28 cellular contexts compared by ENCODE assay signal in genomic region chr12:103205906-103206305, GRCh38.
"Had no signal": no experiment of that assay in that cellular context is flagged by ENCODE, and none has a peak within 500 bp of the region (broad histone marks: within the 10 kb centered on the region; RNA-seq: fewer than 3 reads in every experiment).

No MANE protein-coding gene starts in this region.

- H3K4me1 ChIP-seq: ascending aorta, Peyer's patch had no signal

- H3K9me3 ChIP-seq: ascending aorta, Peyer's patch had no signal

- H3K36me3 ChIP-seq: ascending aorta, Peyer's patch had no signal

- H3K4me3 Mint-ChIP-seq: activated CD4-positive, alpha-beta T cell treated with anti-CD3 and anti-CD28 coated beads for 36 hours; activated CD4-positive, alpha-beta T cell treated with anti-CD3 and anti-CD28 coated beads, Interleukin-2, amount 10 ng/mL, durations not matched to agents 7 days and 5 days; activated CD8-positive, alpha-beta T cell treated with anti-CD3 and anti-CD28 coated beads, Interleukin-2, amount 10 ng/mL, durations not matched to agents 7 days and 5 days; activated naive CD4-positive, alpha-beta T cell treated with anti-CD3 and anti-CD28 coated beads, Interleukin-2, amount 50 U/mL, for 24 hours; activated naive CD8-positive, alpha-beta T cell treated with anti-CD3 and anti-CD28 coated beads, Interleukin-2, amount 10 ng/mL, durations not matched to agents 7 days and 5 days; activated T-cell treated with anti-CD3 and anti-CD28 coated beads, Interleukin-2, amount 50 U/mL, for 24 hours; T-helper 1 cell treated with Interleukin-12 subunit alpha and Interleukin-12 subunit beta and Interleukin-4 antibody, amounts not matched to agents 30 μg/mL and 1 μg/mL, for 36 hours; T-helper 2 cell treated with Interferon-gamma antibody and Interleukin-4, amounts not matched to agents 5 μg/mL and 100 μg/mL, for 36 hours had no signal

- H3K9me3 Mint-ChIP-seq: activated naive CD4-positive, alpha-beta T cell treated with anti-CD3 and anti-CD28 coated beads, Interleukin-2, amount 50 U/mL, for 24 hours; activated T-helper 2 cell treated with anti-CD3 and anti-CD28 coated beads, Interferon-gamma antibody, Interleukin-2, Interleukin-4, amounts not matched to agents 10 μg/mL and 5 μg/mL and 100 μg/mL, durations not matched to agents 14 hours and 24 hours and 36 hours had no signal

- H3K36me3 Mint-ChIP-seq: activated naive CD8-positive, alpha-beta T cell treated with anti-CD3 and anti-CD28 coated beads, Interleukin-2, amount 10 ng/mL, durations not matched to agents 7 days and 5 days had no signal

- H3K4me1 Mint-ChIP-seq: activated CD4-positive, alpha-beta T cell treated with anti-CD3 and anti-CD28 coated beads for 36 hours; activated CD4-positive, alpha-beta T cell treated with anti-CD3 and anti-CD28 coated beads, Interleukin-2, amount 10 ng/mL, durations not matched to agents 7 days and 5 days; activated naive CD4-positive, alpha-beta T cell treated with anti-CD3 and anti-CD28 coated beads, Interleukin-2, amount 50 U/mL, for 24 hours; activated naive CD8-positive, alpha-beta T cell treated with anti-CD3 and anti-CD28 coated beads, Interleukin-2, amount 10 ng/mL, durations not matched to agents 7 days and 5 days had no signal

- H3K27ac ChIP-seq: ascending aorta, Peyer's patch had no signal

- DNase-seq: activated CD4-positive, alpha-beta T cell treated with anti-CD3 and anti-CD28 coated beads for 36 hours; activated CD4-positive, alpha-beta T cell treated with anti-CD3 and anti-CD28 coated beads, Interleukin-2, amount 10 ng/mL, durations not matched to agents 7 days and 5 days; activated CD4-positive, alpha-beta T cell treated with anti-CD3 and anti-CD28 coated beads, Interleukin-2, amount 50 U/mL, for 48 hours; activated CD8-positive, alpha-beta T cell treated with anti-CD3 and anti-CD28 coated beads, Interleukin-2, amount 10 ng/mL, durations not matched to agents 7 days and 5 days; activated gamma-delta T cell; activated naive CD4-positive, alpha-beta T cell treated with Interleukin-2 at 50 U/mL for 16 hours; activated naive CD8-positive, alpha-beta T cell treated with anti-CD3 and anti-CD28 coated beads, Interleukin-2, amount 10 ng/mL, durations not matched to agents 7 days and 5 days; activated T-cell treated with anti-CD3 and anti-CD28 coated beads, Interleukin-2, amount 50 U/mL, for 24 hours; amygdala; caudate nucleus; cerebellar nuclear complex; NCI-H1105; NCI-H1417 treated with DMSO at 0.1 percent for 48 hours; NCI-H1930; NCI-H2081 treated with DMSO at 0.1 percent for 48 hours; NCI-H226; NCI-H446 treated with DMSO at 0.1 percent for 48 hours; NCI-H524; NCI-H69; PC-3; Peyer's patch; RPMI8226; SIG-M5 had no signal

- H3K4me3 ChIP-seq: ascending aorta, Peyer's patch had no signal

- H3K27me3 ChIP-seq: ascending aorta, Peyer's patch had no signal

- H3K27ac Mint-ChIP-seq: activated CD4-positive, alpha-beta T cell treated with anti-CD3 and anti-CD28 coated beads for 36 hours; activated CD4-positive, alpha-beta T cell treated with anti-CD3 and anti-CD28 coated beads, Interleukin-2, amount 10 ng/mL, durations not matched to agents 7 days and 5 days; activated CD8-positive, alpha-beta T cell treated with anti-CD3 and anti-CD28 coated beads, Interleukin-2, amount 10 ng/mL, durations not matched to agents 7 days and 5 days; activated naive CD4-positive, alpha-beta T cell treated with anti-CD3 and anti-CD28 coated beads, Interleukin-2, amount 50 U/mL, for 24 hours; activated naive CD8-positive, alpha-beta T cell treated with anti-CD3 and anti-CD28 coated beads, Interleukin-2, amount 10 ng/mL, durations not matched to agents 7 days and 5 days; activated T-cell treated with anti-CD3 and anti-CD28 coated beads, Interleukin-2, amount 50 U/mL, for 24 hours; activated T-helper 2 cell treated with anti-CD3 and anti-CD28 coated beads, Interferon-gamma antibody, Interleukin-2, Interleukin-4, amounts not matched to agents 10 μg/mL and 5 μg/mL and 100 μg/mL, durations not matched to agents 14 hours and 24 hours and 36 hours; T-helper 1 cell treated with Interleukin-12 subunit alpha and Interleukin-12 subunit beta and Interleukin-4 antibody, amounts not matched to agents 30 μg/mL and 1 μg/mL, for 36 hours; T-helper 2 cell treated with Interferon-gamma antibody and Interleukin-4, amounts not matched to agents 5 μg/mL and 100 μg/mL, for 36 hours had no signal

- H3K27me3 Mint-ChIP-seq: activated CD4-positive, alpha-beta T cell treated with anti-CD3 and anti-CD28 coated beads, Interleukin-2, amount 10 ng/mL, durations not matched to agents 7 days and 5 days; activated naive CD4-positive, alpha-beta T cell treated with anti-CD3 and anti-CD28 coated beads, Interleukin-2, amount 50 U/mL, for 24 hours; activated naive CD8-positive, alpha-beta T cell treated with anti-CD3 and anti-CD28 coated beads, Interleukin-2, amount 10 ng/mL, durations not matched to agents 7 days and 5 days; activated T-cell treated with anti-CD3 and anti-CD28 coated beads, Interleukin-2, amount 50 U/mL, for 24 hours had no signal
